ENCODE assay signal across 17 cellular contexts in the genomic region with DNA sequence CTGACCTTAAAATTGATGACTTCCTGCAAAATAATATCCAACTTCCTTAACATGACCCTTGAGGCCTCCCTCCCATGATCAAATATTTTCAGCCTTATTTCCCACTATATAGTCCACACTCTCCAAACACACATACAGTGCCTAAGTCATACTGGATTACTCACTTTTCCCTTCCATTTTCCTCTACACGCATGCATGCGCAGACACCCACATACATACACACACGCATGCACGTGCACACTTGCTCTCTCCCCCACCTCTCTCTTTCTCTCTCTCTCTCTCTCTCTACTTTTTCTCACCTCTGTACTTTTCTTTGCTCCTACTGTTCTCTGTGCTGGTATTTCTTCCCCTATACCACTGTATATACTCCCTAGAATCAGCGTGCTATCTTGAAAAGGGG. TPM values are rescaled to one million over a fixed set of nuclear protein-coding genes. Genes with fewer than 3 reads are reported as not detected.
DNase-seq lines count a peak whose midpoint lies in the region; ATAC-seq and TF ChIP-seq lines count a peak whose summit lies in the region.
"Had no signal": no experiment of that assay in that cellular context is flagged by ENCODE, and none has a peak within 500 bp of the region (broad histone marks: within the 10 kb centered on the region; RNA-seq: fewer than 3 reads in every experiment).

No MANE protein-coding gene starts in this region.

- H3K4me1 ChIP-seq in Panc1 (ENCODE audit: control insufficient read depth, insufficient read depth, low read length): no peaks in the 10 kb centered on the region
- H3K4me1 ChIP-seq: A549, BLaER1 had no signal

- H3K4me3 ChIP-seq in Panc1 (ENCODE audit: low read depth in 2 of 2, low read length in 2 of 2) (no peak overlapping the region), H7 (ENCODE audit: insufficient read depth, low read depth, low read length) (no peak overlapping the region)
- H3K4me3 ChIP-seq: A549, BLaER1, GM23248 had no signal

- no peak overlapping the region for H3K27ac ChIP-seq in Panc1 (ENCODE audit: low read length)
- H3K27ac ChIP-seq: 22Rv1, A549, BLaER1, GM23248 had no signal

- DNase-seq in activated CD4-positive, alpha-beta T cell treated with anti-CD3 and anti-CD28 coated beads for 36 hours: no peak
- no peak for DNase-seq in activated CD4-positive, alpha-beta T cell treated with anti-CD3 and anti-CD28 coated beads, Interleukin-2, amount 50 U/mL, for 1 hour
- DNase-seq in Panc1 (ENCODE audit: low read depth, low spot score): no peak
- DNase-seq in H7: no peak
- no peak for DNase-seq in GDM1 (lab: John Stamatoyannopoulos, UW)
- DNase-seq: CD4-positive, alpha-beta memory T cell; DMS153; DMS79; GF-D8; GM23248; HCEC 1CT had no signal

- BruUV-seq in Panc1 (replicated peaks; lab: Mats Ljungman, UMichigan): no TSS peak

- H3K27ac Mint-ChIP-seq in activated CD4-positive, alpha-beta T cell treated with anti-CD3 and anti-CD28 coated beads for 36 hours: no peak overlapping the region
- H3K27ac Mint-ChIP-seq in nephron: peak overlapping the region in 2 of 3 experiments; percentile 1 to 23
- H3K27ac Mint-ChIP-seq: CD14-positive monocyte; CD4-positive, alpha-beta memory T cell had no signal

- H3K36me3 Mint-ChIP-seq in activated CD4-positive, alpha-beta T cell treated with anti-CD3 and anti-CD28 coated beads for 36 hours (ENCODE audit: low read depth): no peaks in the 10 kb centered on the region
- H3K36me3 Mint-ChIP-seq in nephron (ENCODE audit: low read depth): no peaks in the 10 kb centered on the region
- H3K36me3 Mint-ChIP-seq: CD14-positive monocyte; CD4-positive, alpha-beta memory T cell had no signal

- in situ Hi-C loops in Panc1 (cut with HindIII; ENCODE audit: low pct_unique_long_range_greater_than_20kb, low sequenced_read_pairs): no loop called here

- CTCF ChIA-PET in activated CD4-positive, alpha-beta T cell treated with anti-CD3 and anti-CD28 coated beads for 36 hours (lab: Charles Lee): interaction anchor here (1.2 kb wide), 1 partner anchor 858 kb away, joined by 3 read pairs; no protein-coding TSS in a partner anchor
- CTCF ChIA-PET in Panc1 (lab: Charles Lee): no interaction called here

- intact Hi-C loops in activated CD4-positive, alpha-beta T cell treated with anti-CD3 and anti-CD28 coated beads for 36 hours (cut with DNase I, micrococcal nuclease): loop anchor here (5.0 to 10.0 kb wide), 5 partner anchors 63 to 1774 kb away; no protein-coding TSS in a partner anchor
- intact Hi-C loops in Panc1 (cut with micrococcal nuclease; ENCODE audit: unreplicated experiment): loop anchor here (5.0 to 10.0 kb wide), 2 partner anchors 63 to 226 kb away; no protein-coding TSS in a partner anchor

- H3K27me3 Mint-ChIP-seq in activated CD4-positive, alpha-beta T cell treated with anti-CD3 and anti-CD28 coated beads for 36 hours: peaks cover 2% of the 10 kb centered on the region
- H3K27me3 Mint-ChIP-seq in nephron (ENCODE audit: low read depth): peaks cover 5% of the 10 kb centered on the region
- H3K27me3 Mint-ChIP-seq: CD4-positive, alpha-beta memory T cell had no signal

- no peak overlapping the region for H3K4me3 Mint-ChIP-seq in activated CD4-positive, alpha-beta T cell treated with anti-CD3 and anti-CD28 coated beads for 36 hours
- H3K4me3 Mint-ChIP-seq in nephron: peak overlapping the region in 1 of 3 experiments; percentile 6
- H3K4me3 Mint-ChIP-seq: CD14-positive monocyte; CD4-positive, alpha-beta memory T cell had no signal

- POLR2A ChIA-PET in activated CD4-positive, alpha-beta T cell treated with anti-CD3 and anti-CD28 coated beads for 36 hours (lab: Charles Lee): no interaction called here
- POLR2A ChIA-PET in Panc1 (lab: Charles Lee): no interaction called here

- H3K4me1 Mint-ChIP-seq in activated CD4-positive, alpha-beta T cell treated with anti-CD3 and anti-CD28 coated beads for 36 hours: no peaks in the 10 kb centered on the region
- H3K4me1 Mint-ChIP-seq in nephron: peaks cover 5% of the 10 kb centered on the region
- H3K4me1 Mint-ChIP-seq: CD4-positive, alpha-beta memory T cell had no signal

- H3K9me3 ChIP-seq in Panc1 (ENCODE audit: control insufficient read depth, insufficient read depth, low read depth, low read length): no peaks in the 10 kb centered on the region
- H3K9me3 ChIP-seq: A549, BLaER1 had no signal

- H3K9me3 Mint-ChIP-seq in activated CD4-positive, alpha-beta T cell treated with anti-CD3 and anti-CD28 coated beads for 36 hours (ENCODE audit: low read depth): no peaks in the 10 kb centered on the region
- H3K9me3 Mint-ChIP-seq in nephron: no peaks in the 10 kb centered on the region
- H3K9me3 Mint-ChIP-seq: CD14-positive monocyte; CD4-positive, alpha-beta memory T cell had no signal

- TF ChIP-seq CTCF in Panc1 (IDR thresholded peaks at IDR 0.05) (no peak), nephron (IDR thresholded peaks at IDR 0.05; ENCODE audit: unreplicated experiment in 3 of 3) (no peak)

- ATAC-seq in activated CD4-positive, alpha-beta T cell treated with anti-CD3 and anti-CD28 coated beads for 36 hours: peak; percentile 12
- ATAC-seq in Panc1: peak; percentile 50; the same call in 1 of the 2 replicates
- ATAC-seq in GM18907 (IDR thresholded peaks at IDR 0.05; ENCODE audit: unreplicated experiment): no peak

- H3K36me3 ChIP-seq in Panc1 (ENCODE audit: control insufficient read depth, insufficient read depth, low read length) (no peaks in the 10 kb centered on the region), H7 (replicated peaks; ENCODE audit: control insufficient read depth, insufficient read depth, low read length) (no peaks in the 10 kb centered on the region)
- H3K36me3 ChIP-seq: BLaER1 had no signal

- H3K27me3 ChIP-seq in Panc1 (ENCODE audit: control insufficient read depth, insufficient read depth, low read length) (no peaks in the 10 kb centered on the region), H7 (ENCODE audit: control insufficient read depth, insufficient read depth, low read length) (no peaks in the 10 kb centered on the region)
- H3K27me3 ChIP-seq: BLaER1 had no signal

RNA-seq across cellular contexts. Expression of gene DLG2, which starts 28.1 kb away (rescaled TPM):
- total RNA-seq in activated CD4-positive, alpha-beta T cell treated with anti-CD3 and anti-CD28 coated beads for 36 hours: 1 to 10 TPM; 1.7 to 2.1 TPM
- total RNA-seq in Panc1 (2021; ENCODE audit: unreplicated experiment): 4.2 TPM
- 1.6 TPM for polyA plus RNA-seq in Panc1 (2012; ENCODE audit: insufficient read length)
- 1.8 and 3.3 TPM in 2 replicates for total RNA-seq in H7 (2014; rRNA removed; shearing (Covaris generic))

RNA-seq across cellular contexts. Expression of gene TMEM126B, which starts 29.3 kb away (rescaled TPM):
- 10 to 100 TPM; 62.7 to 74.2 TPM for total RNA-seq in activated CD4-positive, alpha-beta T cell treated with anti-CD3 and anti-CD28 coated beads for 36 hours
- 106 TPM for total RNA-seq in Panc1 (2021; ENCODE audit: unreplicated experiment)
- polyA plus RNA-seq in Panc1 (2012; ENCODE audit: insufficient read length): 52.7 TPM
- total RNA-seq in H7 (2014; rRNA removed; shearing (Covaris generic)): 61.3 and 64.2 TPM in 2 replicates

RNA-seq across cellular contexts. Expression of gene TMEM126A, which starts 48.7 kb away (rescaled TPM):
- total RNA-seq in activated CD4-positive, alpha-beta T cell treated with anti-CD3 and anti-CD28 coated beads for 36 hours: 10 to 100 TPM; 21.7 to 37.4 TPM
- 50.9 TPM for total RNA-seq in Panc1 (2021; ENCODE audit: unreplicated experiment)
- polyA plus RNA-seq in Panc1 (2012; ENCODE audit: insufficient read length): 33.3 TPM
- 28.0 and 31.6 TPM in 2 replicates for total RNA-seq in H7 (2014; rRNA removed; shearing (Covaris generic))
